In the genomic region with DNA sequence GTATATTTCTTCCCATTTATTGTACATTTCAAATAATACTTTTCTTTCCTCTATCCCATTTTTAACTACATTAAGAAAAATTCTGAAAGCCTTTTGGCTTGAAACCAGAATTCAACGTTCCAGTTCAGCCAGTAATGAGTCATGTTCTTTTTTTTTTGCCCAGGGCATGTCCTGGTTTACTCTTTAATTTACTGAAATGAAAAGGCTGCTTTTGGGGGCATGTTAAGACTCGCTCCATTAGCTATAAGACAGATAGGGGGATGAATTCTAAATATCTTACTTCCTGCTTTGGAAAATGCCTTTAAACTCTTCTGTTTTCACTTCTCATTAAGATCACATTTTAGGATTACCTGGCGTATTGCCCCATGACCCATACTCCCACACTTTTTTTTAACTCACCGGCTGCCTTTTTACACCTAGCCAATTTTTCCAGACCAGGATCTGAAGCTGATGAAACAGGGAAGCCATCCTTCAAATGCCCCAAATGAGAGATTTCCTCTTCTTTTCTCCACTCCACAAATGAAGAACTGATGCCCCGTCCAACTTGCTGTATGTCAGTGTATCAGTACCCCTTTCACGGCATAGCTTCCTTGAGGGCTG, we compare ENCODE assay signal across 1 cellular context.
TF ChIP-seq lines count a peak whose summit lies in the region.

No MANE protein-coding gene starts in this region.

TF ChIP-seq in HCT116, 20 proteins besides CTCF, POLR2A, EP300 and RAD21 (continued from another document):
- TF ChIP-seq ATF3 (IDR thresholded peaks at IDR 0.05) (no peak), ELF1 (IDR thresholded peaks at IDR 0.05; ENCODE audit: borderline replicate concordance, low read depth) (no peak), REST (IDR thresholded peaks at IDR 0.05; ENCODE audit: low read depth) (no peak), SRF (IDR thresholded peaks at IDR 0.05; ENCODE audit: low read depth) (peak; percentile 20), EZH2phosphoT487 (IDR thresholded peaks at IDR 0.05; ENCODE audit: borderline replicate concordance) (no peak), EGR1 (IDR thresholded peaks at IDR 0.05; ENCODE audit: low read depth) (peak; percentile 83), EZH2 (IDR thresholded peaks at IDR 0.05) (no peak), CEBPB (IDR thresholded peaks at IDR 0.05; ENCODE audit: low read depth) (peak; percentile 77)
